In the genomic region with DNA sequence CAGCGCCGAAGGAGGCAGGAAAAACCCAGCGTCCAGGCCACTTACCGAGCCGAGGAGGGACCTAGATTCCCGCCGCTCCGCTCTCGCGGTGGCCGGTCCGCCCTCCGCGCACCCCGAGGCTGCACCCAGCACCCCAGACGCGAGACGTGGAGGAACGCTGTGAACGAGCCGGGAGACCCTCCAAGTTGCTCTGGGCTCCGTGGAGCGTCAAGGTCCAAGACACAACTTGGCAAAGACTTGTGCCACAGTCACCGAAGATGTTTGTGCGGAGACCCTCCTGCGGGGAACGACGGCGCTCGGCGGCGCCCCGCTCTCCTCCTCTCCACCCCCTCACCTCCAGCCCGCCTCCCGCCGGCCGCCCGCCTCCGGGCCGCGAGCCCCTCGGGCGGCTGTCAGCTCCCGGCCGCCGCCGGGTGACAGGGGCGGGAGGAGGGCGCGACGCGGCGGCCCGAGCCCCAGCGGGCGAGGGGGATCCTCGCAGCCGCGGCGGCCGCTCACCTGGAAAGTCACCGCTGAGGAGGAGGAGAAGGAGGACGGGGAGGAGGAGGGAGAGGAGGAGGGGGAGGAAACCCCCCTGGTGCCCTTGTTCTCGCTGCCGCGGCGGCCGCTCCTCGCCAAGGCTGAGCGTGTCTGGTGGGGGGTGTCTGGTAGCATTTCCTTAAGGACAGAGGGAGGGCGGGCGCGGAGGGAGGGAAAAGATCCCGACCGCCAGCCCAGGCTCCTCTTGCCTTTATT, we compare ENCODE assay signal across 8 cellular contexts. TPM values are rescaled to one million over a fixed set of nuclear protein-coding genes. Genes with fewer than 3 reads are reported as not detected.
DNase-seq lines count a peak whose midpoint lies in the region; ATAC-seq and TF ChIP-seq lines count a peak whose summit lies in the region.

No MANE protein-coding gene starts in this region.

- no peaks in the 10 kb centered on the region for H3K27me3 ChIP-seq in BLaER1
- no peaks in the 10 kb centered on the region for H3K27me3 ChIP-seq in lower lobe of right lung (ENCODE audit: low read depth)

- H3K4me1 ChIP-seq in BLaER1 (peaks cover 41% of the 10 kb centered on the region), lower lobe of right lung (peaks cover 21% of the 10 kb centered on the region)

- ATAC-seq in GM19455 (IDR thresholded peaks at IDR 0.05; ENCODE audit: unreplicated experiment) (peak; percentile 13), lower lobe of right lung (peak; percentile 16 to 23)

- H3K27ac Mint-ChIP-seq in dendritic cell treated with granulocyte-macrophage colony-stimulating factor and Interleukin-4, amounts not matched to agents 40 ng/mL and 50 ng/mL, for 4 days, result peak overlapping the region; percentile 87

- no peak for DNase-seq in LNCaP clone FGC (ENCODE audit: low read depth)
- peak; percentile 70 for DNase-seq in activated CD4-positive, alpha-beta T cell treated with anti-CD3 and anti-CD28 coated beads, Interleukin-2, amount 50 U/mL, for 1 hour
- DNase-seq in lower lobe of right lung, result peak; percentile 75
- DNase-seq in stimulated activated CD8-positive, alpha-beta memory T cell treated with anti-CD3 and anti-CD28 coated beads, Interleukin-12 subunit alpha, Interleukin-12 subunit beta, amount 100 ng/mL, for 4 hours (ENCODE audit: low read depth), result peak; percentile 57
- DNase-seq in NCI-H187 treated with DMSO at 0.1 percent for 48 hours (lab: John Stamatoyannopoulos, UW), result no peak

- peaks cover 9% of the 10 kb centered on the region; the same call in 1 of the 2 replicates for H4K20me1 ChIP-seq in BLaER1

- H3K36me3 Mint-ChIP-seq in dendritic cell treated with granulocyte-macrophage colony-stimulating factor and Interleukin-4, amounts not matched to agents 40 ng/mL and 50 ng/mL, for 4 days (ENCODE audit: low read depth), result no peaks in the 10 kb centered on the region

- H3K9me3 ChIP-seq in BLaER1, result no peaks in the 10 kb centered on the region
- H3K9me3 ChIP-seq in lower lobe of right lung, result no peaks in the 10 kb centered on the region

- H3K9ac ChIP-seq in BLaER1, result peak overlapping the region; percentile 97

- peak overlapping the region; percentile 94 for H3K4me3 ChIP-seq in BLaER1
- peak overlapping the region; percentile 90 for H3K4me3 ChIP-seq in LNCaP clone FGC (ENCODE audit: low read depth, low read length)
- peak overlapping the region; percentile 88 for H3K4me3 ChIP-seq in lower lobe of right lung

- H3K27me3 Mint-ChIP-seq in dendritic cell treated with granulocyte-macrophage colony-stimulating factor and Interleukin-4, amounts not matched to agents 40 ng/mL and 50 ng/mL, for 4 days, result peaks cover 6% of the 10 kb centered on the region

- no peaks in the 10 kb centered on the region for H3K9me3 Mint-ChIP-seq in dendritic cell treated with granulocyte-macrophage colony-stimulating factor and Interleukin-4, amounts not matched to agents 40 ng/mL and 50 ng/mL, for 4 days

- intact Hi-C loops in dendritic cell treated with granulocyte-macrophage colony-stimulating factor and Interleukin-4, amounts not matched to agents 40 ng/mL and 50 ng/mL, for 4 days (cut with micrococcal nuclease), result loop anchor here (5.0 to 10.0 kb wide), 4 partner anchors 117 to 569 kb away; a partner anchor contains a TSS
- intact Hi-C loops in lower lobe of right lung (cut with DNase I), result no loop called here

- H3K4me2 ChIP-seq in BLaER1, result peak overlapping the region; percentile 87

- H3K27ac ChIP-seq in BLaER1, result peak overlapping the region; percentile 99
- H3K27ac ChIP-seq in lower lobe of right lung, result peak overlapping the region; percentile 99

- peaks cover 38% of the 10 kb centered on the region for H3K4me1 Mint-ChIP-seq in dendritic cell treated with granulocyte-macrophage colony-stimulating factor and Interleukin-4, amounts not matched to agents 40 ng/mL and 50 ng/mL, for 4 days (ENCODE audit: low read depth)

- no peaks in the 10 kb centered on the region for H3K36me3 ChIP-seq in BLaER1
- no peaks in the 10 kb centered on the region for H3K36me3 ChIP-seq in lower lobe of right lung

- peak overlapping the region; percentile 78 for H3K4me3 Mint-ChIP-seq in dendritic cell treated with granulocyte-macrophage colony-stimulating factor and Interleukin-4, amounts not matched to agents 40 ng/mL and 50 ng/mL, for 4 days

- no peak for TF ChIP-seq CTCF in LNCaP clone FGC (IDR thresholded peaks at IDR 0.05; ENCODE audit: control insufficient read depth, extremely low read depth, insufficient read depth)
- TF ChIP-seq CTCF in lower lobe of right lung (IDR thresholded peaks at IDR 0.05), result no peak

RNA-seq across cellular contexts. Expression of a gene that starts 0.6 kb away (rescaled TPM):
- total RNA-seq in lower lobe of right lung, result 13.1 TPM

Comparison
In these comparisons a context has a peak if more than half of its experiments do, and no peak if none do; other contexts are left out.
1. DNase-seq: peak in activated CD4-positive, alpha-beta T cell treated with anti-CD3 and anti-CD28 coated beads, Interleukin-2, amount 50 U/mL, for 1 hour (single experiment), lower lobe of right lung (single experiment) and stimulated activated CD8-positive, alpha-beta memory T cell treated with anti-CD3 and anti-CD28 coated beads, Interleukin-12 subunit alpha, Interleukin-12 subunit beta, amount 100 ng/mL, for 4 hours (single experiment); none in LNCaP clone FGC (single experiment) and NCI-H187 treated with DMSO at 0.1 percent for 48 hours (single experiment).
2. Peak in every context shown above with its lines, with median percentiles within 50 percentile points of each other: H3K4me3 ChIP-seq.